13 cellular contexts compared by ENCODE assay signal in genomic region chrX:48920713-48921104, GRCh38. TPM values are rescaled to one million over a fixed set of nuclear protein-coding genes. Genes with fewer than 3 reads are reported as not detected.
A peak's percentile ranks its signal among the peaks of the same experiment; 100 is the strongest.
DNase-seq lines count a peak whose midpoint lies in the region; ATAC-seq and TF ChIP-seq lines count a peak whose summit lies in the region.
"Had no signal": no experiment of that assay in that cellular context is flagged by ENCODE, and none has a peak within 500 bp of the region (broad histone marks: within the 10 kb centered on the region; RNA-seq: fewer than 3 reads in every experiment).

No MANE protein-coding gene starts in this region.

- H3K36me3 Mint-ChIP-seq in stimulated activated naive CD8-positive, alpha-beta T cell treated with anti-CD3 and anti-CD28 coated beads, Interleukin-15, Interleukin-2, amounts not matched to agents 100 ng/mL and 50 ng/mL, for 24 hours (ENCODE audit: low read depth): peaks cover 52% of the 10 kb centered on the region
- H3K36me3 Mint-ChIP-seq in activated CD8-positive, alpha-beta T cell treated with anti-CD3 and anti-CD28 coated beads for 36 hours (ENCODE audit: low read depth): peaks cover 61% of the 10 kb centered on the region
- peaks cover 27% of the 10 kb centered on the region for H3K36me3 Mint-ChIP-seq in memory B cell

- POLR2A ChIA-PET in activated CD8-positive, alpha-beta T cell treated with anti-CD3 and anti-CD28 coated beads for 36 hours (lab: Charles Lee): interaction anchor here (0.8 to 8.2 kb wide), 5 partner anchors 9 to 19 kb away, joined by 3 to 172 read pairs (median 7); partner anchors contain the start of gene SLC35A2

- H3K36me3 ChIP-seq in left lung: peaks cover 0 to 33% of the 10 kb centered on the region in 2 donors

- H3K4me3 Mint-ChIP-seq in stimulated activated naive CD8-positive, alpha-beta T cell treated with anti-CD3 and anti-CD28 coated beads, Interleukin-15, Interleukin-2, amounts not matched to agents 100 ng/mL and 50 ng/mL, for 24 hours: peak overlapping the region; percentile 96
- H3K4me3 Mint-ChIP-seq in activated CD8-positive, alpha-beta T cell treated with anti-CD3 and anti-CD28 coated beads for 36 hours: peak overlapping the region; percentile 96
- peak overlapping the region; percentile 87 for H3K4me3 Mint-ChIP-seq in memory B cell

- H3K9me3 Mint-ChIP-seq in stimulated activated naive CD8-positive, alpha-beta T cell treated with anti-CD3 and anti-CD28 coated beads, Interleukin-15, Interleukin-2, amounts not matched to agents 100 ng/mL and 50 ng/mL, for 24 hours: no peaks in the 10 kb centered on the region
- H3K9me3 Mint-ChIP-seq in activated CD8-positive, alpha-beta T cell treated with anti-CD3 and anti-CD28 coated beads for 36 hours: no peaks in the 10 kb centered on the region
- H3K9me3 Mint-ChIP-seq in memory B cell: no peaks in the 10 kb centered on the region

- no peak for DNase-seq in stimulated activated naive CD8-positive, alpha-beta T cell treated with anti-CD3 and anti-CD28 coated beads, Interleukin-15, Interleukin-2, amounts not matched to agents 100 U/mL and 50 U/mL, for 24 hours
- DNase-seq in activated CD8-positive, alpha-beta T cell treated with anti-CD3 and anti-CD28 coated beads for 36 hours: no peak
- DNase-seq in memory B cell (ENCODE audit: low spot score in 2 of 2) (no peak), left lung (no peak), RKO (ENCODE audit: low spot score) (no peak), coronary artery (ENCODE audit: low spot score) (no peak), left ventricle myocardium superior (no peak)
- DNase-seq: DMS79 treated with DMSO at 0.1 percent for 48 hours; hippocampal formation; NK-92 treated with Interleukin-12 subunit alpha and Interleukin-12 subunit beta, amount 100 ng/mL, for 24 hours had no signal

- H3K27me3 ChIP-seq in left lung: no peaks in the 10 kb centered on the region
- H3K27me3 ChIP-seq: vagina had no signal

- peaks cover 3 to 22% of the 10 kb centered on the region in 2 donors for H3K4me1 ChIP-seq in left lung

- peaks cover 65% of the 10 kb centered on the region for H3K4me1 Mint-ChIP-seq in stimulated activated naive CD8-positive, alpha-beta T cell treated with anti-CD3 and anti-CD28 coated beads, Interleukin-15, Interleukin-2, amounts not matched to agents 100 ng/mL and 50 ng/mL, for 24 hours (ENCODE audit: low read depth)
- peaks cover 46% of the 10 kb centered on the region for H3K4me1 Mint-ChIP-seq in activated CD8-positive, alpha-beta T cell treated with anti-CD3 and anti-CD28 coated beads for 36 hours (ENCODE audit: low read depth)
- H3K4me1 Mint-ChIP-seq in memory B cell: peaks cover 21% of the 10 kb centered on the region

- no peak for TF ChIP-seq CTCF in activated CD8-positive, alpha-beta T cell treated with anti-CD3 and anti-CD28 coated beads for 36 hours (IDR thresholded peaks at IDR 0.05)
- TF ChIP-seq CTCF in left lung (IDR thresholded peaks at IDR 0.05) (no peak), coronary artery (IDR thresholded peaks at IDR 0.05) (no peak)

- no peak for ATAC-seq in stimulated activated naive CD8-positive, alpha-beta T cell treated with anti-CD3 and anti-CD28 coated beads, Interleukin-15, Interleukin-2, amounts not matched to agents 100 U/mL and 50 U/mL, for 24 hours
- no peak for ATAC-seq in activated CD8-positive, alpha-beta T cell treated with anti-CD3 and anti-CD28 coated beads for 36 hours
- ATAC-seq in memory B cell (ENCODE audit: low read depth): no peak
- no peak for ATAC-seq in left lung
- ATAC-seq in left ventricle myocardium superior: no peak

- CTCF ChIA-PET in activated CD8-positive, alpha-beta T cell treated with anti-CD3 and anti-CD28 coated beads for 36 hours (lab: Charles Lee): interaction anchor here (0.8 kb wide), 1 partner anchor 25 kb away, joined by 3 read pairs; no protein-coding TSS in a partner anchor

- H3K27ac Mint-ChIP-seq in stimulated activated naive CD8-positive, alpha-beta T cell treated with anti-CD3 and anti-CD28 coated beads, Interleukin-15, Interleukin-2, amounts not matched to agents 100 ng/mL and 50 ng/mL, for 24 hours: peak overlapping the region; percentile 96
- peak overlapping the region; percentile 98 for H3K27ac Mint-ChIP-seq in activated CD8-positive, alpha-beta T cell treated with anti-CD3 and anti-CD28 coated beads for 36 hours
- H3K27ac Mint-ChIP-seq in memory B cell: peak overlapping the region; percentile 95
- H3K27ac Mint-ChIP-seq: progenitor cell of endocrine pancreas had no signal

- H3K4me3 ChIP-seq in left lung (no peak overlapping the region), coronary artery (no peak overlapping the region)
- H3K4me3 ChIP-seq: vagina had no signal

- no peaks in the 10 kb centered on the region for H3K27me3 Mint-ChIP-seq in stimulated activated naive CD8-positive, alpha-beta T cell treated with anti-CD3 and anti-CD28 coated beads, Interleukin-15, Interleukin-2, amounts not matched to agents 100 ng/mL and 50 ng/mL, for 24 hours
- H3K27me3 Mint-ChIP-seq in activated CD8-positive, alpha-beta T cell treated with anti-CD3 and anti-CD28 coated beads for 36 hours: no peaks in the 10 kb centered on the region
- H3K27me3 Mint-ChIP-seq in memory B cell: no peaks in the 10 kb centered on the region
- H3K27me3 Mint-ChIP-seq: progenitor cell of endocrine pancreas had no signal

- no peak overlapping the region for H3K27ac ChIP-seq in left lung
- H3K27ac ChIP-seq in coronary artery: peak overlapping the region in 1 of 2 donors; percentile 28
- H3K27ac ChIP-seq: vagina had no signal

- no peaks in the 10 kb centered on the region for H3K9me3 ChIP-seq in left lung
- H3K9me3 ChIP-seq: vagina had no signal

- intact Hi-C loops in activated CD8-positive, alpha-beta T cell treated with anti-CD3 and anti-CD28 coated beads for 36 hours (cut with micrococcal nuclease): no loop called here
- intact Hi-C loops in left lung (cut with DNase I): no loop called here
- intact Hi-C loops in left ventricle myocardium superior (cut with micrococcal nuclease): no loop called here

RNA-seq across cellular contexts. Expression of gene PIM2, which starts 1.9 kb away (rescaled TPM):
- 100 to 1,000 TPM; 169 to 177 TPM for total RNA-seq in activated CD8-positive, alpha-beta T cell treated with anti-CD3 and anti-CD28 coated beads for 36 hours
- total RNA-seq in left lung: 10 to 100 TPM; 14.2 to 17.7 TPM
- 3.9 TPM for total RNA-seq in left ventricle myocardium superior

RNA-seq across cellular contexts. Expression of gene SLC35A2, which starts 9.3 kb away (rescaled TPM):
- 10 to 100 TPM; 14.7 to 15.0 TPM for total RNA-seq in activated CD8-positive, alpha-beta T cell treated with anti-CD3 and anti-CD28 coated beads for 36 hours
- 10 to 100 TPM; 38.0 to 39.4 TPM for total RNA-seq in left lung
- total RNA-seq in left ventricle myocardium superior: 15.7 TPM

RNA-seq across cellular contexts. Expression of gene PQBP1, which starts 23.0 kb away (rescaled TPM):
- 10 to 100 TPM; 63.9 to 66.5 TPM for total RNA-seq in activated CD8-positive, alpha-beta T cell treated with anti-CD3 and anti-CD28 coated beads for 36 hours
- total RNA-seq in left lung: 10 to 100 TPM; 56.3 to 68.2 TPM
- total RNA-seq in left ventricle myocardium superior: 64.5 TPM

RNA-seq across cellular contexts. Expression of gene TIMM17B, which starts 23.1 kb away (rescaled TPM):
- 10 to 100 TPM; 50.1 to 52.2 TPM for total RNA-seq in activated CD8-positive, alpha-beta T cell treated with anti-CD3 and anti-CD28 coated beads for 36 hours
- total RNA-seq in left lung: 10 to 100 TPM; 36.7 to 41.0 TPM
- 77.9 TPM for total RNA-seq in left ventricle myocardium superior

RNA-seq across cellular contexts. Expression of gene OTUD5, which starts 36.7 kb away (rescaled TPM):
- total RNA-seq in activated CD8-positive, alpha-beta T cell treated with anti-CD3 and anti-CD28 coated beads for 36 hours: 10 to 100 TPM; 50.6 to 51.5 TPM
- total RNA-seq in left lung (10 to 100 TPM; 38.1 to 41.7 TPM), left ventricle myocardium superior (18.9 TPM)

Comparison
In these comparisons a context has a peak if more than half of its experiments do, and no peak if none do; other contexts are left out.
1. RNA of gene PIM2, which starts 1.9 kb away (total RNA-seq): 169 to 177 TPM in activated CD8-positive, alpha-beta T cell treated with anti-CD3 and anti-CD28 coated beads for 36 hours; 14.2 to 17.7 TPM in left lung and 3.9 TPM in left ventricle myocardium superior (single experiment); every median in the first group is over 4 times any median in the second.
2. Peak in every context shown above with its lines, with median percentiles within 50 percentile points of each other: H3K27ac Mint-ChIP-seq and H3K4me3 Mint-ChIP-seq.